In genomic region chr5:111572561-111572960, GRCh38 we compare ENCODE assay signal across 32 cellular contexts.
"Had no signal": no experiment of that assay in that cellular context is flagged by ENCODE, and none has a peak within 500 bp of the region (broad histone marks: within the 10 kb centered on the region; RNA-seq: fewer than 3 reads in every experiment).

No MANE protein-coding gene starts in this region.

- H3K4me3 Mint-ChIP-seq: activated B cell treated with CpG ODN at 0.5 μM for 24 hours; activated CD4-positive, alpha-beta memory T cell treated with anti-CD3 and anti-CD28 coated beads, Interleukin-2, amount 10 ng/mL, durations not matched to agents 7 days and 5 days; activated CD8-positive, alpha-beta memory T cell treated with anti-CD3 and anti-CD28 coated beads, Interleukin-2, amount 10 ng/mL, durations not matched to agents 7 days and 5 days; activated naive CD4-positive, alpha-beta T cell treated with anti-CD3 and anti-CD28 coated beads, Interleukin-2, amount 10 ng/mL, durations not matched to agents 7 days and 5 days; activated naive CD8-positive, alpha-beta T cell; central memory CD8-positive, alpha-beta T cell; T-helper 17 cell had no signal

- H3K4me1 Mint-ChIP-seq: activated B cell treated with CpG ODN at 0.5 μM for 24 hours; activated CD4-positive, alpha-beta memory T cell treated with anti-CD3 and anti-CD28 coated beads, Interleukin-2, amount 10 ng/mL, durations not matched to agents 7 days and 5 days; activated CD8-positive, alpha-beta memory T cell treated with anti-CD3 and anti-CD28 coated beads, Interleukin-2, amount 10 ng/mL, durations not matched to agents 7 days and 5 days; activated naive CD4-positive, alpha-beta T cell treated with anti-CD3 and anti-CD28 coated beads, Interleukin-2, amount 10 ng/mL, durations not matched to agents 7 days and 5 days; central memory CD8-positive, alpha-beta T cell; T-helper 17 cell had no signal

- H3K9me3 Mint-ChIP-seq: activated B cell treated with CpG ODN at 0.5 μM for 24 hours; activated CD4-positive, alpha-beta memory T cell treated with anti-CD3 and anti-CD28 coated beads, Interleukin-2, amount 10 ng/mL, durations not matched to agents 7 days and 5 days; central memory CD8-positive, alpha-beta T cell had no signal

- H3K36me3 Mint-ChIP-seq: activated CD8-positive, alpha-beta memory T cell treated with anti-CD3 and anti-CD28 coated beads, Interleukin-2, amount 10 ng/mL, durations not matched to agents 7 days and 5 days; activated naive CD4-positive, alpha-beta T cell treated with anti-CD3 and anti-CD28 coated beads, Interleukin-2, amount 10 ng/mL, durations not matched to agents 7 days and 5 days had no signal

- H3K27ac Mint-ChIP-seq: activated B cell treated with CpG ODN at 0.5 μM for 24 hours; activated CD4-positive, alpha-beta memory T cell treated with anti-CD3 and anti-CD28 coated beads, Interleukin-2, amount 10 ng/mL, durations not matched to agents 7 days and 5 days; activated CD8-positive, alpha-beta memory T cell treated with anti-CD3 and anti-CD28 coated beads, Interleukin-2, amount 10 ng/mL, durations not matched to agents 7 days and 5 days; activated naive CD4-positive, alpha-beta T cell treated with anti-CD3 and anti-CD28 coated beads, Interleukin-2, amount 10 ng/mL, durations not matched to agents 7 days and 5 days; activated naive CD8-positive, alpha-beta T cell; T-helper 17 cell had no signal

- H3K27me3 Mint-ChIP-seq: activated naive CD4-positive, alpha-beta T cell treated with anti-CD3 and anti-CD28 coated beads, Interleukin-2, amount 10 ng/mL, durations not matched to agents 7 days and 5 days had no signal

- DNase-seq: activated B cell treated with CpG ODN at 0.5 μM for 24 hours; activated CD4-positive, alpha-beta memory T cell treated with anti-CD3 and anti-CD28 coated beads, Interleukin-2, amount 10 ng/mL, durations not matched to agents 7 days and 5 days; activated CD4-positive, alpha-beta T cell treated with anti-CD3 and anti-CD28 coated beads for 4 hours; activated CD4-positive, CD25-positive, alpha-beta regulatory T cell treated with anti-CD3 and anti-CD28 coated beads, Interleukin-2, amount 50 U/mL, for 72 hours; activated CD8-positive, alpha-beta memory T cell treated with anti-CD3 and anti-CD28 coated beads for 24 hours; activated CD8-positive, alpha-beta memory T cell treated with anti-CD3 and anti-CD28 coated beads, Interleukin-2, amount 10 ng/mL, durations not matched to agents 7 days and 5 days; activated CD8-positive, alpha-beta memory T cell treated with anti-CD3 and anti-CD28 coated beads, Interleukin-2, amount 50 U/mL, for 48 hours; activated effector memory CD4-positive, alpha-beta T cell treated with Interleukin-2 at 50 U/mL for 16 hours; activated naive CD4-positive, alpha-beta T cell treated with anti-CD3 and anti-CD28 coated beads, Interleukin-2, amount 10 ng/mL, durations not matched to agents 7 days and 5 days; activated T-cell treated with anti-CD3 and anti-CD28 coated beads, Interleukin-2, amount 50 U/mL, for 48 hours; amniotic stem cell; aorta; brain microvascular endothelial cell; KG1; NCI-H1092 treated with DMSO at 0.1 percent for 48 hours; NCI-H1417 treated with DMSO at 0.1 percent for 48 hours; NCI-H187 treated with DMSO at 0.1 percent for 48 hours; NCI-H2081 treated with DMSO at 0.1 percent for 48 hours; NCI-H226; NCI-H510A; NCI-H526; NCI-H748 treated with DMSO at 0.1 percent for 48 hours; NK-92 treated with Interleukin-12 subunit alpha and Interleukin-12 subunit beta, amount 100 ng/mL, for 24 hours; PC-3; Peyer's patch; RPMI8226; SHP77 treated with DMSO at 0.1 percent for 48 hours; SK-N-SH; T-helper 17 cell; T-helper 9 cell had no signal
